22 cellular contexts compared by ENCODE assay signal in genomic region chr2:176664478-176664877, GRCh38.
A peak's percentile ranks its signal among the peaks of the same experiment; 100 is the strongest.
DNase-seq lines count a peak whose midpoint lies in the region; ATAC-seq and TF ChIP-seq lines count a peak whose summit lies in the region.
"Had no signal": no experiment of that assay in that cellular context is flagged by ENCODE, and none has a peak within 500 bp of the region (broad histone marks: within the 10 kb centered on the region; RNA-seq: fewer than 3 reads in every experiment).

No MANE protein-coding gene starts in this region.

- no peak overlapping the region for H3K4me3 ChIP-seq in GM23338
- H3K4me3 ChIP-seq: GM12878, K562 had no signal

- H3K79me2 ChIP-seq in GM23338 (replicated peaks; ENCODE audit: insufficient read depth) = no peaks in the 10 kb centered on the region

- H3K4me2 ChIP-seq in GM23338 = no peak overlapping the region

- H3K4me3 Mint-ChIP-seq in Calu3 (ENCODE audit: low read depth, unreplicated experiment) (no peak overlapping the region), GM23338 (no peak overlapping the region)
- H3K4me3 Mint-ChIP-seq: CD4-positive, CD25-positive, alpha-beta regulatory T cell; CD8-positive, alpha-beta memory T cell; HFFc6 had no signal

- H3K27ac ChIP-seq in GM23338 (ENCODE audit: low read depth) (no peak overlapping the region), foreskin keratinocyte (no peak overlapping the region)

- no peak overlapping the region for H2AFZ ChIP-seq in GM23338

- DNase-seq in Calu3 (peak; percentile 6), GM23338 (ENCODE audit: low spot score) (no peak), SW480 (ENCODE audit: low spot score) (peak; percentile 48), kidney tubule cell (ENCODE audit: low spot score) (peak; percentile 50), DMS153 (lab: John Stamatoyannopoulos, UW) (no peak), foreskin keratinocyte (no peak), iPS-NIHi7 (ENCODE audit: extremely low spot score) (no peak)
- DNase-seq in activated CD8-positive, alpha-beta memory T cell treated with anti-CD3 and anti-CD28 coated beads, Interleukin-2, amount 50 U/mL, for 4 hours = no peak
- DNase-seq: ACHN; BE2C; C1 segment of cervical spinal cord; CD4-positive, CD25-positive, alpha-beta regulatory T cell; CD8-positive, alpha-beta memory T cell; COR-L47; DMS79; GOT3; H7; HFFc6; IMR-90 had no signal

- ATAC-seq in GM23338 = peak; percentile 34; the same call in 1 of the 3 replicates
- ATAC-seq in foreskin keratinocyte = no peak
- ATAC-seq: GM12878, HCT116, K562 had no signal

- peaks cover under 1% of the 10 kb centered on the region for H3K27me3 Mint-ChIP-seq in Calu3 (ENCODE audit: unreplicated experiment)
- H3K27me3 Mint-ChIP-seq in GM23338 (ENCODE audit: insufficient read depth, low read depth, poor library complexity) = peaks cover 26% of the 10 kb centered on the region

- H3K9me2 ChIP-seq in GM23338 (ENCODE audit: insufficient read depth) = peaks cover 7% of the 10 kb centered on the region

- H3F3A ChIP-seq in GM23338 (replicated peaks; ENCODE audit: low read depth) = no peaks in the 10 kb centered on the region

- peaks cover 14% of the 10 kb centered on the region for H3K4me1 Mint-ChIP-seq in Calu3 (ENCODE audit: low read depth, unreplicated experiment)
- H3K4me1 Mint-ChIP-seq in GM23338 = peaks cover 11% of the 10 kb centered on the region; the same call in 2 of the 3 replicates
- H3K4me1 Mint-ChIP-seq: CD4-positive, CD25-positive, alpha-beta regulatory T cell; CD8-positive, alpha-beta memory T cell had no signal

- H3K36me3 Mint-ChIP-seq in Calu3 (ENCODE audit: insufficient read depth, unreplicated experiment) (no peaks in the 10 kb centered on the region), GM23338 (ENCODE audit: low read depth) (no peaks in the 10 kb centered on the region)
- H3K36me3 Mint-ChIP-seq: CD4-positive, CD25-positive, alpha-beta regulatory T cell; CD8-positive, alpha-beta memory T cell had no signal

- H3K27me3 ChIP-seq in GM23338 (ENCODE audit: insufficient read depth) (peaks cover 60% of the 10 kb centered on the region), foreskin keratinocyte (peaks cover 15% of the 10 kb centered on the region)
- H3K27me3 ChIP-seq: BE2C had no signal

- intact Hi-C loops in Calu3 (cut with micrococcal nuclease; ENCODE audit: unreplicated experiment) = no loop called here

- H3K27ac Mint-ChIP-seq in Calu3 (ENCODE audit: unreplicated experiment) (no peak overlapping the region), GM23338 (no peak overlapping the region)
- H3K27ac Mint-ChIP-seq: CD4-positive, CD25-positive, alpha-beta regulatory T cell; CD8-positive, alpha-beta memory T cell; HFFc6 had no signal

- no peaks in the 10 kb centered on the region for H4K20me1 ChIP-seq in GM23338 (replicated peaks; ENCODE audit: insufficient read depth)

- CTCF ChIA-PET in Calu3 (lab: Charles Lee) = interaction anchor here (0.9 to 1.5 kb wide), 5 partner anchors 10 to 531 kb away, joined by 3 to 14 read pairs (median 4); no protein-coding TSS in a partner anchor

- TF ChIP-seq CTCF in Calu3 (IDR thresholded peaks at IDR 0.05; ENCODE audit: unreplicated experiment) = no peak
- TF ChIP-seq CTCF in GM23338 (conservative IDR thresholded peaks at IDR 0.05; ENCODE audit: low read depth in 2 of 2) = no peak
- TF ChIP-seq CTCF in foreskin keratinocyte (conservative IDR thresholded peaks at IDR 0.05) = no peak

- H3K36me3 ChIP-seq in GM23338 (ENCODE audit: insufficient read depth) = no peaks in the 10 kb centered on the region
- H3K36me3 ChIP-seq: BE2C had no signal

- H3K4me1 ChIP-seq in GM23338 (ENCODE audit: insufficient read depth) (peaks cover under 1% of the 10 kb centered on the region; the same call in 1 of the 2 replicates), foreskin keratinocyte (no peaks in the 10 kb centered on the region)
- H3K4me1 ChIP-seq: BE2C had no signal

- no peaks in the 10 kb centered on the region for H3K9me3 Mint-ChIP-seq in Calu3 (ENCODE audit: low read depth, unreplicated experiment)
- H3K9me3 Mint-ChIP-seq in GM23338 = no peaks in the 10 kb centered on the region
- H3K9me3 Mint-ChIP-seq: CD8-positive, alpha-beta memory T cell; HFFc6 had no signal

- BruUV-seq in Calu3 (replicated peaks; lab: Mats Ljungman, UMichigan) = no TSS peak

TF ChIP-seq in GM23338, 12 proteins besides CTCF, POLR2A, EP300 and RAD21 (continues in another document):
- TF ChIP-seq EZH2phosphoT487 (IDR thresholded peaks at IDR 0.05; ENCODE audit: unreplicated experiment) (no peak), STAT1 (IDR thresholded peaks at IDR 0.05; ENCODE audit: unreplicated experiment) (no peak), POLR2AphosphoS5 (IDR thresholded peaks at IDR 0.05; ENCODE audit: low read depth) (no peak), ZNF114 (CRISPR knock-in tag; IDR thresholded peaks at IDR 0.05) (no peak), ETS1 (IDR thresholded peaks at IDR 0.05) (no peak), EZH2 (IDR thresholded peaks at IDR 0.05; ENCODE audit: low read depth, unreplicated experiment) (no peak)
- TF ChIP-seq, protein P1, sequence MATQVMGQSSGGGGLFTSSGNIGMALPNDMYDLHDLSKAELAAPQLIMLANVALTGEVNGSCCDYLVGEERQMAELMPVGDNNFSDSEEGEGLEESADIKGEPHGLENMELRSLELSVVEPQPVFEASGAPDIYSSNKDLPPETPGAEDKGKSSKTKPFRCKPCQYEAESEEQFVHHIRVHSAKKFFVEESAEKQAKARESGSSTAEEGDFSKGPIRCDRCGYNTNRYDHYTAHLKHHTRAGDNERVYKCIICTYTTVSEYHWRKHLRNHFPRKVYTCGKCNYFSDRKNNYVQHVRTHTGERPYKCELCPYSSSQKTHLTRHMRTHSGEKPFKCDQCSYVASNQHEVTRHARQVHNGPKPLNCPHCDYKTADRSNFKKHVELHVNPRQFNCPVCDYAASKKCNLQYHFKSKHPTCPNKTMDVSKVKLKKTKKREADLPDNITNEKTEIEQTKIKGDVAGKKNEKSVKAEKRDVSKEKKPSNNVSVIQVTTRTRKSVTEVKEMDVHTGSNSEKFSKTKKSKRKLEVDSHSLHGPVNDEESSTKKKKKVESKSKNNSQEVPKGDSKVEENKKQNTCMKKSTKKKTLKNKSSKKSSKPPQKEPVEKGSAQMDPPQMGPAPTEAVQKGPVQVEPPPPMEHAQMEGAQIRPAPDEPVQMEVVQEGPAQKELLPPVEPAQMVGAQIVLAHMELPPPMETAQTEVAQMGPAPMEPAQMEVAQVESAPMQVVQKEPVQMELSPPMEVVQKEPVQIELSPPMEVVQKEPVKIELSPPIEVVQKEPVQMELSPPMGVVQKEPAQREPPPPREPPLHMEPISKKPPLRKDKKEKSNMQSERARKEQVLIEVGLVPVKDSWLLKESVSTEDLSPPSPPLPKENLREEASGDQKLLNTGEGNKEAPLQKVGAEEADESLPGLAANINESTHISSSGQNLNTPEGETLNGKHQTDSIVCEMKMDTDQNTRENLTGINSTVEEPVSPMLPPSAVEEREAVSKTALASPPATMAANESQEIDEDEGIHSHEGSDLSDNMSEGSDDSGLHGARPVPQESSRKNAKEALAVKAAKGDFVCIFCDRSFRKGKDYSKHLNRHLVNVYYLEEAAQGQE (IDR thresholded peaks at IDR 0.05; ENCODE audit: unreplicated experiment) = no peak

Comparison
In these comparisons a context has a peak if more than half of its experiments do, and no peak if none do; other contexts are left out.
1. DNase-seq: peak in Calu3 (single experiment), SW480 (single experiment) and kidney tubule cell (single experiment); none in GM23338 (single experiment), DMS153 (single experiment), foreskin keratinocyte (0 of 2), iPS-NIHi7 (single experiment) and activated CD8-positive, alpha-beta memory T cell treated with anti-CD3 and anti-CD28 coated beads, Interleukin-2, amount 50 U/mL, for 4 hours (single experiment).